In genomic region chr1:22625262-22625925, GRCh38 we compare ENCODE assay signal across 1 cellular context.
TF ChIP-seq lines count a peak whose summit lies in the region.

No MANE protein-coding gene starts in this region.

TF ChIP-seq in WTC11, 78 proteins besides CTCF, POLR2A, EP300 and RAD21 (continued from another document):
- TF ChIP-seq ELF4 (CRISPR knock-in tag; IDR thresholded peaks at IDR 0.05; ENCODE audit: low read depth), result no peak
- TF ChIP-seq IRF1 (CRISPR knock-in tag; IDR thresholded peaks at IDR 0.05), result no peak
- no peak for TF ChIP-seq ZNF416 (CRISPR knock-in tag; IDR thresholded peaks at IDR 0.05)
